ENCODE assay signal across 1 cellular context in the genomic region with DNA sequence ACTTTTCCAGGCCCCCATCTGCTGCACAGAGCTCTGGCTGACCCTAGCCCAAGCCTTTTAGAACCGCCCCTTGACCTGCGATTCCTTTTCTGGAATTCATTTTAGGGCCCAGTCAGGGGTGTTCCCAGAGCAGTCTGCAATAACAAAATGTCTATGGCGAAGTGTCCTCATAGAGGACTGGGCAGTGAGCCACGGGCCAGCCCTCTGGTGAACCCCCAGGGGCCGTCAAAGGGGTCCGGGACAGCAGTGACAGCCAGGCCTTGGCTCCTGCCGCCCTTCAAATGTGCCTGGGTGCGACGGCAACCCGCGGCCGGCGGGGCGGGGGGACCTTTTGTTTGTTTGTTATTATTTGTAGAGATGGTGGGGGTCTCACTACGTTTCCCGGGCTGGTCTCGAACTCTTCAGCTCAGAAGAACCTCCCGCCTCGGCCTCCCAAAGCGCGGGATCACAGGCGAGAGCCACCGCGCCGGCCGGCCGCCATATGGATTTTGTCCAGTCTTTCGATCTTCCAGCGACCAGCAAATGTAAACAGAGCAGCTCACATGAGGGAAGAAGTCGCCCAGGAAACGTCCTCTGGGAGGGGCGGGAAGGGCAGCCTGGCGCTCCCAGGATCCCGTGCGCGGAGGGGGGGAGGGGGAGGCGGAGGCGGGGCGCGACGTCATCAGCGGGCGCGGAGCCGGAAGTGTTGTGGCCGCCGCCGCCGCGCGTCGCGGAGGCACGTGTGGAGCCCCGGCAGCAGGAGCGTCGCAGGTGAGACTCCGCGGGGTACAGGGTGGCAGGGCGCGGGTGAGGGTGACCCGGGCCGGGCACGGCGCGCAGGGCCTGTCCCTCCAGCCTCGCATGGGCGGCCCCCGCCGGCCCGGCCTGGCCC.
TF ChIP-seq lines count a peak whose summit lies in the region.

Gene TRMT61A (plus strand): TSS at position 685 of the 871 bp plus-strand sequence. CDS start 783 bp downstream, outside the sequence.

TF ChIP-seq in K562, 482 proteins besides CTCF, POLR2A, EP300 and RAD21 (continued from another document):
- no peak for TF ChIP-seq ZBTB8A (IDR thresholded peaks at IDR 0.05; ENCODE audit: partially characterized antibody)
- TF ChIP-seq HSF4 (CRISPR knock-in tag; IDR thresholded peaks at IDR 0.05; ENCODE audit: borderline replicate concordance), result no peak
- no peak for TF ChIP-seq ZNF263 (CRISPR knock-in tag; IDR thresholded peaks at IDR 0.05; ENCODE audit: borderline replicate concordance)
- peak; percentile 93 to 95 for TF ChIP-seq FOXK2 (conservative IDR thresholded peaks at IDR 0.05 in 1 of 2, IDR thresholded peaks at IDR 0.05 in 1 of 2; ENCODE audit: low read depth in 2 of 2)
- TF ChIP-seq HCFC1 (IDR thresholded peaks at IDR 0.05; ENCODE audit: low read depth, low read length), result peak; percentile 58
- TF ChIP-seq RBM15 (IDR thresholded peaks at IDR 0.05; ENCODE audit: insufficient read depth, low read length), result no peak
- no peak for TF ChIP-seq KHSRP (IDR thresholded peaks at IDR 0.05)
- TF ChIP-seq ZNF444 (CRISPR knock-in tag; IDR thresholded peaks at IDR 0.05), result no peak
- no peak; the same call in 1 of the 2 replicates for TF ChIP-seq ZBTB7A (IDR thresholded peaks at IDR 0.05; ENCODE audit: borderline replicate concordance, control insufficient read depth, low read depth, low read length)
- TF ChIP-seq ZNF592 (IDR thresholded peaks at IDR 0.05), result 0 out of 2 replicates have a peak, but pooled peaks have one; percentile 28
- TF ChIP-seq GABPA (tag; conservative IDR thresholded peaks at IDR 0.05; ENCODE audit: low read depth), result peak; percentile 90
- no peak for TF ChIP-seq SMC3 (conservative IDR thresholded peaks at IDR 0.05; ENCODE audit: insufficient read depth, low read depth, low read length)
TF ChIP-seq in K562: peak in this region for 59.
